ENCODE assay signal across 14 cellular contexts in the genomic region with DNA sequence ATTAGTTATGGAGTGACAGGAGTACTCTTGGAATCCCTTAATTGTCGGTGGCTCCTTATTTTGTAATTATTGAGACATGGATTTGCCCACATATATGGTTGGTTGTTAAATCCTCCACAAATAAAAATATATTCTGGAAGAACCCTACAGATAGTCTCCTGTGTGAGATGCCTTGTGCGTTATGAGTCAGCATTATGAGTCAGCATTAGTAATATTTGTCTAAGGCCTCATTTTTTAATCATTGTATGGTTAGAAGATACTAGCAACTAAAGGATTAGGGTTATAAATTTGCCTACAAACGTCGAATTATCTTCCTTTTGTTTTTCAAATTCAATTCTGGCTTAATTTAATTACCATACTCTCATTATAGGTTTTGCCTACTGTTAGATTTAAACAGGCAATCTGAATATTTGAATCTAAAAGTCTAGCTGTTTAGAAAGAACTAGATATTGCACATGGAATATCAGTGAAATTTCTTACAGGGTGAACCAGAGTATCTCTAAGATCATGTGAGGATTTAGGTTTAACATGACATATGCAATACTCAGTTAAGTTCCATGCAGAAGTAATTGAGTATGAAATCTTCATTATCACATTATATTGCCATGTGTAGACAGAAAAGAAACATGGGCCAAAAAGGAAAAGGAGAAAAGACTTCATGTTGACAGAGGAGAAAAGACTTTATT. TPM values are rescaled to one million over a fixed set of nuclear protein-coding genes. Genes with fewer than 3 reads are reported as not detected.
A peak's percentile ranks its signal among the peaks of the same experiment; 100 is the strongest.
DNase-seq lines count a peak whose midpoint lies in the region; ATAC-seq, FAIRE-seq and TF ChIP-seq lines count a peak whose summit lies in the region.
"Had no signal": no experiment of that assay in that cellular context is flagged by ENCODE, and none has a peak within 500 bp of the region (broad histone marks: within the 10 kb centered on the region; RNA-seq: fewer than 3 reads in every experiment).

No MANE protein-coding gene starts in this region.

- H4K8ac ChIP-seq in trophoblast cell (ENCODE audit: low read depth, low read length) = no peak overlapping the region

- in situ Hi-C loops in Caki2 (cut with HindIII; ENCODE audit: low pct_unique_long_range_greater_than_20kb, low sequenced_read_pairs) = no loop called here

- DNase-seq in Caki2 (ENCODE audit: low read depth) = peak; percentile 60
- DNase-seq in SW480 (ENCODE audit: low spot score) = peak; percentile 31
- peak; percentile 63 to 82 for DNase-seq in foreskin keratinocyte
- DNase-seq in kidney = no peak
- DNase-seq in left lobe of liver (ENCODE audit: low spot score) = no peak
- DNase-seq in trophoblast cell = no peak
- no peak for DNase-seq in NCI-H2171 (lab: John Stamatoyannopoulos, UW)
- DNase-seq: activated CD8-positive, alpha-beta T cell treated with anti-CD3 and anti-CD28 coated beads, Interleukin-2, amount 10 ng/mL, durations not matched to agents 7 days and 5 days; adrenal gland; left cardiac atrium; NCI-H69; T-helper 1 cell had no signal

- H3K36me3 ChIP-seq in kidney (ENCODE audit: control insufficient read depth in 1 of 2, insufficient read depth in 2 of 2, low read length in 2 of 2) = no peaks in the 10 kb centered on the region
- no peaks in the 10 kb centered on the region for H3K36me3 ChIP-seq in trophoblast cell (ENCODE audit: control insufficient read depth in 1 of 2, insufficient read depth in 2 of 2, low read length in 2 of 2)
- H3K36me3 ChIP-seq: adrenal gland, neural progenitor cell had no signal

- no peak overlapping the region for H3K4me2 ChIP-seq in trophoblast cell (ENCODE audit: low read length)
- H3K4me2 ChIP-seq: neural progenitor cell had no signal

- H4K91ac ChIP-seq in trophoblast cell (ENCODE audit: low read depth, low read length) = no peak overlapping the region

- no CpG with 5 or more reads among the region's 4 CpGs for WGBS in trophoblast cell (ENCODE audit: extremely low coverage, insufficient coverage, insufficient read length)

- H3K9ac ChIP-seq in kidney (ENCODE audit: low read length in 2 of 2) (no peak overlapping the region), trophoblast cell (ENCODE audit: low read length) (no peak overlapping the region)
- H3K9ac ChIP-seq: neural progenitor cell had no signal

- H2BK5ac ChIP-seq in trophoblast cell (ENCODE audit: low read depth, low read length, poor library complexity) = no peak overlapping the region

- no peak for TF ChIP-seq CTCF in foreskin keratinocyte (conservative IDR thresholded peaks at IDR 0.05)
- TF ChIP-seq CTCF in kidney (IDR thresholded peaks at IDR 0.05; ENCODE audit: borderline replicate concordance, extremely low read depth, insufficient read depth) = no peak

- no peaks in the 10 kb centered on the region for H3K79me1 ChIP-seq in trophoblast cell (ENCODE audit: low read length)

- H4K12ac ChIP-seq in trophoblast cell (ENCODE audit: low read depth, low read length) = no peak overlapping the region

- H3K9me3 ChIP-seq in kidney (ENCODE audit: control insufficient read depth in 1 of 2, low read length in 2 of 2) = no peaks in the 10 kb centered on the region
- H3K9me3 ChIP-seq in trophoblast cell (ENCODE audit: insufficient read depth, low read depth, low read length) = no peaks in the 10 kb centered on the region
- H3K9me3 ChIP-seq: adrenal gland had no signal

- no peak overlapping the region for H3K14ac ChIP-seq in trophoblast cell (ENCODE audit: low read length)

- no peak for FAIRE-seq in kidney (lab: Jason Lieb, UNC)

- H3K79me2 ChIP-seq in trophoblast cell (ENCODE audit: control insufficient read depth, insufficient read depth, low read length, poor library complexity) = no peaks in the 10 kb centered on the region

- no peak overlapping the region for H3K4me3 ChIP-seq in kidney (ENCODE audit: low read length in 2 of 2)
- H3K4me3 ChIP-seq in trophoblast cell (ENCODE audit: low read depth, low read length) = no peak overlapping the region
- H3K4me3 ChIP-seq: adrenal gland, neural progenitor cell had no signal

- ATAC-seq in HG03060 (IDR thresholded peaks at IDR 0.05; ENCODE audit: low read depth, unreplicated experiment) (peak; percentile 59), foreskin keratinocyte (peak; percentile 97), left lobe of liver (no peak)
- ATAC-seq: activated CD8-positive, alpha-beta T cell treated with anti-CD3 and anti-CD28 coated beads, Interleukin-2, amount 10 ng/mL, durations not matched to agents 7 days and 5 days; left cardiac atrium had no signal

- H3K23ac ChIP-seq in trophoblast cell (ENCODE audit: low read length) = no peak overlapping the region

- H2AK5ac ChIP-seq in trophoblast cell (ENCODE audit: low read length) = no peak overlapping the region

- intact Hi-C loops in kidney (cut with DNase I) = no loop called here

- H3K27me3 ChIP-seq in foreskin keratinocyte = no peaks in the 10 kb centered on the region
- no peaks in the 10 kb centered on the region for H3K27me3 ChIP-seq in trophoblast cell (ENCODE audit: insufficient read depth, low read length)
- H3K27me3 ChIP-seq: adrenal gland, neural progenitor cell had no signal

- H3K27ac ChIP-seq in foreskin keratinocyte (no peak overlapping the region), kidney (ENCODE audit: low read depth in 2 of 2, low read length in 2 of 2) (no peak overlapping the region), trophoblast cell (ENCODE audit: low read depth, low read length) (no peak overlapping the region)
- H3K27ac ChIP-seq: adrenal gland, neural progenitor cell had no signal

- no peak overlapping the region for H3K18ac ChIP-seq in trophoblast cell (ENCODE audit: low read length)

- H2BK12ac ChIP-seq in trophoblast cell (ENCODE audit: low read length) = no peak overlapping the region

- H2AFZ ChIP-seq in trophoblast cell (ENCODE audit: insufficient read depth, low read length, poor library complexity) = no peak overlapping the region
- H2AFZ ChIP-seq: neural progenitor cell had no signal

- H3K4ac ChIP-seq in trophoblast cell (ENCODE audit: low read depth, low read length) = no peak overlapping the region

- no peak overlapping the region for H2BK120ac ChIP-seq in trophoblast cell (ENCODE audit: insufficient read depth, low read length, poor library complexity)

- H3K4me1 ChIP-seq in foreskin keratinocyte (peaks cover 12% of the 10 kb centered on the region), kidney (ENCODE audit: control insufficient read depth in 1 of 2, insufficient read depth in 1 of 2, low read depth in 1 of 2, low read length in 2 of 2) (no peaks in the 10 kb centered on the region), trophoblast cell (ENCODE audit: control insufficient read depth in 1 of 2, insufficient read depth in 2 of 2, low read length in 2 of 2) (no peaks in the 10 kb centered on the region)
- H3K4me1 ChIP-seq: adrenal gland, neural progenitor cell had no signal

RNA-seq across cellular contexts. Expression of gene C6orf58, which starts 5.9 kb away (rescaled TPM):
- 1.3 TPM in 1 of 2 replicates, not detected in the other for total RNA-seq in Caki2 (2014; rRNA removed; shearing (Covaris generic); ENCODE audit: low replicate concordance)
- total RNA-seq in foreskin keratinocyte (0.07 and 0.10 TPM in 2 replicates), kidney (not detected), left lobe of liver (not detected)
- polyA plus RNA-seq in foreskin keratinocyte (0.14 and 0.16 TPM in 2 replicates), kidney (ENCODE audit: insufficient read depth, low read depth, low replicate concordance) (not detected)
- 0.05 TPM in 1 of 2 replicates, not detected in the other for polyA plus RNA-seq in trophoblast cell (2013)
- total RNA-seq: activated CD8-positive, alpha-beta T cell treated with anti-CD3 and anti-CD28 coated beads, Interleukin-2, amount 10 ng/mL, durations not matched to agents 7 days and 5 days; adrenal gland; left cardiac atrium had no signal
- polyA plus RNA-seq: adrenal gland had no signal

Comparison
In these comparisons a context has a peak if more than half of its experiments do, and no peak if none do; other contexts are left out.
1. DNase-seq: peak in Caki2 (single experiment), SW480 (single experiment) and foreskin keratinocyte (2 of 2); none in kidney (single experiment), left lobe of liver (single experiment), trophoblast cell (0 of 2) and NCI-H2171 (single experiment).